In the genomic region with DNA sequence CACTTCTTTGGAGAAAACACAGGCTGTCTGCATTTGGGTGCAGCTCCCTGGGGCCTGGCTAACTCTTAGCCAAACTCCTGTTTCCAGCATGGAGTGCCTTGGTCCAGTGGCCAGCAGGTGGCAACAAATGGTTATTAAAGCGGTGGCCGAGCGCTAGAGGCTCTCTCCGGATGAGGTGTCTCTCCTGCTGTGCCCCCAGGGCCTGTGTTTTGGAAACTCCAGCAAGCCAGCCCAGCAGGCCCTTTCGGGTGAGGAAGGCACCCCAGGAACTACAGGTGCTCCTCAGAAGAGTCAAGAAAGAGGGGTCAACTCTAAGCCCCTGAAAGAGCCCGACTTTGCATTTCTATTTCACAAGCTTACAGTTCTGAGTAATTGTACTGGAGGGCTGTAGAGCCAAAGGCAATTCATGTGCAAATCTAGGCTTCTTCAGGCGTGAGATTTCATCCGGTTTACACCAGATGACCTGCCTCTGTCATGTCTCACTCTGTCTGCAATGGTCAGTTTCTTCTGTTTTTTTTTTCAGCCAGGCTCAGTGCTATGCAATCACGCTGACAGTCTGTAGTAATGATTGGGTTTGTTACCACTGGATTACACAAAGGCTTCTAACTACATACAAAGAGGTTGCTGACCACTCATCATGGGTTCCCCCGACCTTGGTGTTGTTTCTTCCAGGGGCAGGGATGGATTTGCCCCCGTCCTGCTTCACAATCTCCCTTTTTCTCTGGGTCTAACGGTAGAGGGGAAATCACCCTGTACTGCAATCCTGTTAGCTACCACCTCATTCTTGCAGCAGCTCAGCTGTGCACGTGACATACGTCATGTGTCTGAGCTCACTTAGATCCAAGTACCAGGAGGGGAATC, we compare ENCODE assay signal across 1 cellular context.
TF ChIP-seq lines count a peak whose summit lies in the region.

No MANE protein-coding gene starts in this region.

TF ChIP-seq in WTC11, 78 proteins besides CTCF, POLR2A, EP300 and RAD21 (continued from another document):
- TF ChIP-seq, protein P1, sequence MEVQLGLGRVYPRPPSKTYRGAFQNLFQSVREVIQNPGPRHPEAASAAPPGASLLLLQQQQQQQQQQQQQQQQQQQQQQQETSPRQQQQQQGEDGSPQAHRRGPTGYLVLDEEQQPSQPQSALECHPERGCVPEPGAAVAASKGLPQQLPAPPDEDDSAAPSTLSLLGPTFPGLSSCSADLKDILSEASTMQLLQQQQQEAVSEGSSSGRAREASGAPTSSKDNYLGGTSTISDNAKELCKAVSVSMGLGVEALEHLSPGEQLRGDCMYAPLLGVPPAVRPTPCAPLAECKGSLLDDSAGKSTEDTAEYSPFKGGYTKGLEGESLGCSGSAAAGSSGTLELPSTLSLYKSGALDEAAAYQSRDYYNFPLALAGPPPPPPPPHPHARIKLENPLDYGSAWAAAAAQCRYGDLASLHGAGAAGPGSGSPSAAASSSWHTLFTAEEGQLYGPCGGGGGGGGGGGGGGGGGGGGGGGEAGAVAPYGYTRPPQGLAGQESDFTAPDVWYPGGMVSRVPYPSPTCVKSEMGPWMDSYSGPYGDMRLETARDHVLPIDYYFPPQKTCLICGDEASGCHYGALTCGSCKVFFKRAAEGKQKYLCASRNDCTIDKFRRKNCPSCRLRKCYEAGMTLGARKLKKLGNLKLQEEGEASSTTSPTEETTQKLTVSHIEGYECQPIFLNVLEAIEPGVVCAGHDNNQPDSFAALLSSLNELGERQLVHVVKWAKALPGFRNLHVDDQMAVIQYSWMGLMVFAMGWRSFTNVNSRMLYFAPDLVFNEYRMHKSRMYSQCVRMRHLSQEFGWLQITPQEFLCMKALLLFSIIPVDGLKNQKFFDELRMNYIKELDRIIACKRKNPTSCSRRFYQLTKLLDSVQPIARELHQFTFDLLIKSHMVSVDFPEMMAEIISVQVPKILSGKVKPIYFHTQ (CRISPR knock-in tag; IDR thresholded peaks at IDR 0.05) = no peak
- TF ChIP-seq SMAD3 (CRISPR knock-in tag; IDR thresholded peaks at IDR 0.05; ENCODE audit: borderline replicate concordance) (no peak), GTF2I (CRISPR knock-in tag; conservative IDR thresholded peaks at IDR 0.05) (no peak), KAT7 (CRISPR knock-in tag; IDR thresholded peaks at IDR 0.05; ENCODE audit: borderline replicate concordance) (no peak), NR2C2 (CRISPR knock-in tag; IDR thresholded peaks at IDR 0.05) (no peak), RORB (CRISPR knock-in tag; IDR thresholded peaks at IDR 0.05) (no peak), EMX1 (CRISPR knock-in tag; IDR thresholded peaks at IDR 0.05) (no peak), ZNF263 (CRISPR knock-in tag; IDR thresholded peaks at IDR 0.05; ENCODE audit: low read depth) (no peak), ZNF396 (CRISPR knock-in tag; IDR thresholded peaks at IDR 0.05; ENCODE audit: borderline replicate concordance) (0 out of 2 replicates have a peak, but pooled peaks have one; percentile 36), ZNF317 (CRISPR knock-in tag; IDR thresholded peaks at IDR 0.05; ENCODE audit: borderline replicate concordance, low read depth) (no peak), TEAD1 (CRISPR knock-in tag; IDR thresholded peaks at IDR 0.05) (no peak), CREM (CRISPR knock-in tag; IDR thresholded peaks at IDR 0.05) (peak; percentile 65; the same call in 1 of the 2 replicates)
- TF ChIP-seq, protein P2, sequence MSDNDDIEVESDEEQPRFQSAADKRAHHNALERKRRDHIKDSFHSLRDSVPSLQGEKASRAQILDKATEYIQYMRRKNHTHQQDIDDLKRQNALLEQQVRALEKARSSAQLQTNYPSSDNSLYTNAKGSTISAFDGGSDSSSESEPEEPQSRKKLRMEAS (CRISPR knock-in tag; IDR thresholded peaks at IDR 0.05) = peak; percentile 53; the same call in 1 of the 2 replicates
- TF ChIP-seq, protein P3, sequence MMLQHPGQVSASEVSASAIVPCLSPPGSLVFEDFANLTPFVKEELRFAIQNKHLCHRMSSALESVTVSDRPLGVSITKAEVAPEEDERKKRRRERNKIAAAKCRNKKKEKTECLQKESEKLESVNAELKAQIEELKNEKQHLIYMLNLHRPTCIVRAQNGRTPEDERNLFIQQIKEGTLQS (CRISPR knock-in tag; conservative IDR thresholded peaks at IDR 0.05) = no peak
- TF ChIP-seq, protein P4, sequence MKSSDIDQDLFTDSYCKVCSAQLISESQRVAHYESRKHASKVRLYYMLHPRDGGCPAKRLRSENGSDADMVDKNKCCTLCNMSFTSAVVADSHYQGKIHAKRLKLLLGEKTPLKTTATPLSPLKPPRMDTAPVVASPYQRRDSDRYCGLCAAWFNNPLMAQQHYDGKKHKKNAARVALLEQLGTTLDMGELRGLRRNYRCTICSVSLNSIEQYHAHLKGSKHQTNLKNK (CRISPR knock-in tag; IDR thresholded peaks at IDR 0.05) = no peak
- TF ChIP-seq, protein P5, sequence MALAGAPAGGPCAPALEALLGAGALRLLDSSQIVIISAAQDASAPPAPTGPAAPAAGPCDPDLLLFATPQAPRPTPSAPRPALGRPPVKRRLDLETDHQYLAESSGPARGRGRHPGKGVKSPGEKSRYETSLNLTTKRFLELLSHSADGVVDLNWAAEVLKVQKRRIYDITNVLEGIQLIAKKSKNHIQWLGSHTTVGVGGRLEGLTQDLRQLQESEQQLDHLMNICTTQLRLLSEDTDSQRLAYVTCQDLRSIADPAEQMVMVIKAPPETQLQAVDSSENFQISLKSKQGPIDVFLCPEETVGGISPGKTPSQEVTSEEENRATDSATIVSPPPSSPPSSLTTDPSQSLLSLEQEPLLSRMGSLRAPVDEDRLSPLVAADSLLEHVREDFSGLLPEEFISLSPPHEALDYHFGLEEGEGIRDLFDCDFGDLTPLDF (CRISPR knock-in tag; IDR thresholded peaks at IDR 0.05) = no peak
- TF ChIP-seq, protein P6, sequence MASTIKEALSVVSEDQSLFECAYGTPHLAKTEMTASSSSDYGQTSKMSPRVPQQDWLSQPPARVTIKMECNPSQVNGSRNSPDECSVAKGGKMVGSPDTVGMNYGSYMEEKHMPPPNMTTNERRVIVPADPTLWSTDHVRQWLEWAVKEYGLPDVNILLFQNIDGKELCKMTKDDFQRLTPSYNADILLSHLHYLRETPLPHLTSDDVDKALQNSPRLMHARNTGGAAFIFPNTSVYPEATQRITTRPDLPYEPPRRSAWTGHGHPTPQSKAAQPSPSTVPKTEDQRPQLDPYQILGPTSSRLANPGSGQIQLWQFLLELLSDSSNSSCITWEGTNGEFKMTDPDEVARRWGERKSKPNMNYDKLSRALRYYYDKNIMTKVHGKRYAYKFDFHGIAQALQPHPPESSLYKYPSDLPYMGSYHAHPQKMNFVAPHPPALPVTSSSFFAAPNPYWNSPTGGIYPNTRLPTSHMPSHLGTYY (CRISPR knock-in tag; IDR thresholded peaks at IDR 0.05) = peak; percentile 85; the same call in 1 of the 2 replicates
- TF ChIP-seq, protein P7, sequence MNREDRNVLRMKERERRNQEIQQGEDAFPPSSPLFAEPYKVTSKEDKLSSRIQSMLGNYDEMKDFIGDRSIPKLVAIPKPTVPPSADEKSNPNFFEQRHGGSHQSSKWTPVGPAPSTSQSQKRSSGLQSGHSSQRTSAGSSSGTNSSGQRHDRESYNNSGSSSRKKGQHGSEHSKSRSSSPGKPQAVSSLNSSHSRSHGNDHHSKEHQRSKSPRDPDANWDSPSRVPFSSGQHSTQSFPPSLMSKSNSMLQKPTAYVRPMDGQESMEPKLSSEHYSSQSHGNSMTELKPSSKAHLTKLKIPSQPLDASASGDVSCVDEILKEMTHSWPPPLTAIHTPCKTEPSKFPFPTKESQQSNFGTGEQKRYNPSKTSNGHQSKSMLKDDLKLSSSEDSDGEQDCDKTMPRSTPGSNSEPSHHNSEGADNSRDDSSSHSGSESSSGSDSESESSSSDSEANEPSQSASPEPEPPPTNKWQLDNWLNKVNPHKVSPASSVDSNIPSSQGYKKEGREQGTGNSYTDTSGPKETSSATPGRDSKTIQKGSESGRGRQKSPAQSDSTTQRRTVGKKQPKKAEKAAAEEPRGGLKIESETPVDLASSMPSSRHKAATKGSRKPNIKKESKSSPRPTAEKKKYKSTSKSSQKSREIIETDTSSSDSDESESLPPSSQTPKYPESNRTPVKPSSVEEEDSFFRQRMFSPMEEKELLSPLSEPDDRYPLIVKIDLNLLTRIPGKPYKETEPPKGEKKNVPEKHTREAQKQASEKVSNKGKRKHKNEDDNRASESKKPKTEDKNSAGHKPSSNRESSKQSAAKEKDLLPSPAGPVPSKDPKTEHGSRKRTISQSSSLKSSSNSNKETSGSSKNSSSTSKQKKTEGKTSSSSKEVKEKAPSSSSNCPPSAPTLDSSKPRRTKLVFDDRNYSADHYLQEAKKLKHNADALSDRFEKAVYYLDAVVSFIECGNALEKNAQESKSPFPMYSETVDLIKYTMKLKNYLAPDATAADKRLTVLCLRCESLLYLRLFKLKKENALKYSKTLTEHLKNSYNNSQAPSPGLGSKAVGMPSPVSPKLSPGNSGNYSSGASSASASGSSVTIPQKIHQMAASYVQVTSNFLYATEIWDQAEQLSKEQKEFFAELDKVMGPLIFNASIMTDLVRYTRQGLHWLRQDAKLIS (CRISPR knock-in tag; IDR thresholded peaks at IDR 0.05; ENCODE audit: borderline replicate concordance) = 0 out of 2 replicates have a peak, but pooled peaks have one; percentile 73
- TF ChIP-seq, protein P8, sequence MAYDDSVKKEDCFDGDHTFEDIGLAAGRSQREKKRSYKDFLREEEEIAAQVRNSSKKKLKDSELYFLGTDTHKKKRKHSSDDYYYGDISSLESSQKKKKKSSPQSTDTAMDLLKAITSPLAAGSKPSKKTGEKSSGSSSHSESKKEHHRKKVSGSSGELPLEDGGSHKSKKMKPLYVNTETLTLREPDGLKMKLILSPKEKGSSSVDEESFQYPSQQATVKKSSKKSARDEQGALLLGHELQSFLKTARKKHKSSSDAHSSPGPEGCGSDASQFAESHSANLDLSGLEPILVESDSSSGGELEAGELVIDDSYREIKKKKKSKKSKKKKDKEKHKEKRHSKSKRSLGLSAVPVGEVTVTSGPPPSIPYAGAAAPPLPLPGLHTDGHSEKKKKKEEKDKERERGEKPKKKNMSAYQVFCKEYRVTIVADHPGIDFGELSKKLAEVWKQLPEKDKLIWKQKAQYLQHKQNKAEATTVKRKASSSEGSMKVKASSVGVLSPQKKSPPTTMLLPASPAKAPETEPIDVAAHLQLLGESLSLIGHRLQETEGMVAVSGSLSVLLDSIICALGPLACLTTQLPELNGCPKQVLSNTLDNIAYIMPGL (CRISPR knock-in tag; IDR thresholded peaks at IDR 0.05) = peak; percentile 77; the same call in 1 of the 2 replicates
